In genomic region chr17:34527908-34528470, GRCh38 we compare ENCODE assay signal across 1 cellular context.
TF ChIP-seq lines count a peak whose summit lies in the region.

No MANE protein-coding gene starts in this region.

TF ChIP-seq in GM23338, 12 proteins besides CTCF, POLR2A, EP300 and RAD21 (continued from another document):
- no peak for TF ChIP-seq ZNF462 (CRISPR knock-in tag; IDR thresholded peaks at IDR 0.05)
